ENCODE assay signal across 27 cellular contexts in the genomic region with DNA sequence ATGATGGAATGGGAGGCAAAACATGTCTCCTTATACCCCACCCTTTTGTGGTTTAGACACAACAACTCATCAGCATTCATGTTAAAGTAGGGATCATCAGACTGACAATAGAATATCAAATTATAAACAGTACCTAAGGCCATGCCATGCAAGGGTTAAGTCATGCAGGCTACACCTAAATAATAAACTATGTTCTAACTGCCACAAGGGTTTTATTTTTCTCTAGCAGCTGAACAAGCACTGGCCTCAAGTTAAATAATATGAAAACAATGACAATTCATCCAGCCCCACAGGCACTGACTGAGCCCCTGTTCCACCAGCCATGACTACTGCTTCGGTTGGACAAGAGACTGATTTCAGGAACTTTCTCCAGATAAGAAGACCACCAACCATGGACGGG.
"Had no signal": no experiment of that assay in that cellular context is flagged by ENCODE, and none has a peak within 500 bp of the region (broad histone marks: within the 10 kb centered on the region; RNA-seq: fewer than 3 reads in every experiment).

No MANE protein-coding gene starts in this region.

- H3K9me3 ChIP-seq: body of pancreas, breast epithelium had no signal

- ATAC-seq: activated CD8-positive, alpha-beta memory T cell treated with anti-CD3 and anti-CD28 coated beads, Interleukin-2, amount 10 ng/mL, durations not matched to agents 7 days and 5 days; activated CD8-positive, alpha-beta T cell treated with anti-CD3 and anti-CD28 coated beads, Interleukin-2, amount 10 ng/mL, durations not matched to agents 7 days and 5 days; activated naive CD8-positive, alpha-beta T cell treated with anti-CD3 and anti-CD28 coated beads, Interleukin-2, amount 50 U/mL, for 24 hours; body of pancreas had no signal

- DNase-seq: activated B cell treated with CpG ODN at 0.5 μM for 24 hours; activated CD4-positive, alpha-beta memory T cell treated with anti-CD3 and anti-CD28 coated beads, Interleukin-2, amount 10 ng/mL, durations not matched to agents 7 days and 5 days; activated CD4-positive, alpha-beta T cell treated with anti-CD3 and anti-CD28 coated beads for 48 hours; activated CD4-positive, alpha-beta T cell treated with anti-CD3 and anti-CD28 coated beads, Interleukin-2, amount 10 ng/mL, durations not matched to agents 7 days and 5 days; activated CD4-positive, alpha-beta T cell treated with anti-CD3 and anti-CD28 coated beads, Interleukin-2, amount 50 U/mL, for 48 hours; activated CD4-positive, CD25-positive, alpha-beta regulatory T cell treated with anti-CD3 and anti-CD28 coated beads, Interleukin-2, amount 50 U/mL, for 72 hours; activated CD8-positive, alpha-beta memory T cell treated with anti-CD3 and anti-CD28 coated beads for 24 hours; activated CD8-positive, alpha-beta memory T cell treated with anti-CD3 and anti-CD28 coated beads, Interleukin-2, amount 10 ng/mL, durations not matched to agents 7 days and 5 days; activated CD8-positive, alpha-beta memory T cell treated with anti-CD3 and anti-CD28 coated beads, Interleukin-2, amount 50 U/mL, for 48 hours; activated CD8-positive, alpha-beta T cell treated with anti-CD3 and anti-CD28 coated beads, Interleukin-2, amount 10 ng/mL, durations not matched to agents 7 days and 5 days; activated effector memory CD4-positive, alpha-beta T cell treated with Interleukin-2 at 50 U/mL for 16 hours; activated gamma-delta T cell; activated naive CD4-positive, alpha-beta T cell treated with anti-CD3 and anti-CD28 coated beads, Interleukin-2, amount 10 ng/mL, durations not matched to agents 7 days and 5 days; activated naive CD4-positive, alpha-beta T cell treated with Interleukin-2 at 50 U/mL for 16 hours; activated naive CD8-positive, alpha-beta T cell treated with anti-CD3 and anti-CD28 coated beads, Interleukin-2, amount 10 ng/mL, durations not matched to agents 7 days and 5 days; activated naive CD8-positive, alpha-beta T cell treated with anti-CD3 and anti-CD28 coated beads, Interleukin-2, amount 50 U/mL, for 24 hours; activated T-cell treated with anti-CD3 and anti-CD28 coated beads, Interleukin-2, amount 50 U/mL, for 24 hours; activated T-cell treated with anti-CD3 and anti-CD28 coated beads, Interleukin-2, amount 50 U/mL, for 48 hours; amniotic stem cell; aorta; body of pancreas; brain microvascular endothelial cell; central memory CD4-positive, alpha-beta T cell; T-helper 1 cell; T-helper 2 cell; T-helper 9 cell had no signal

- H3K4me3 ChIP-seq: body of pancreas, breast epithelium had no signal

- H3K36me3 ChIP-seq: brain microvascular endothelial cell, breast epithelium had no signal

- H3K4me1 ChIP-seq: body of pancreas, breast epithelium had no signal
